Comparison of ENCODE assay signal across 2 cellular contexts in the genomic region with DNA sequence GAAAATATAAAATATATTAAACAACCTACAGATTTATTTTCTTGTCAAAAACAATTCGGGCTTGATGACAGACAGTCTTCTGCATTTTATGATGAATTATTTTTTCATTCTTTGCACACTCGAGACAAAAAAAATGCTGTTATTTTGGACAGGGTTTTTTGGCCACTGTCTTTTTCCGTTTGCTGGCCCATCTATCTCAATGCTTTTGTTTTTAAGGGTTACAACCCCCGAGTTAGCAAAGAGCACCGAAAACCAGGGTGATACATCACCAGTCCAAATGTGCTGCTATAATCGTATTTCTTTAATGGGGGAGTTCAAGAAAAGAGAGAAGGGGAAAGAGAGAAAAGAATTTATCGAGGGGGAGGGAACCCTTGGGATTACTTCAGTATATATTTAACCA.
A peak's percentile ranks its signal among the peaks of the same experiment; 100 is the strongest.
TF ChIP-seq lines count a peak whose summit lies in the region.

No MANE protein-coding gene starts in this region.

TF ChIP-seq in GM23338, 12 proteins besides CTCF, POLR2A, EP300 and RAD21:
- TF ChIP-seq, protein P1, sequence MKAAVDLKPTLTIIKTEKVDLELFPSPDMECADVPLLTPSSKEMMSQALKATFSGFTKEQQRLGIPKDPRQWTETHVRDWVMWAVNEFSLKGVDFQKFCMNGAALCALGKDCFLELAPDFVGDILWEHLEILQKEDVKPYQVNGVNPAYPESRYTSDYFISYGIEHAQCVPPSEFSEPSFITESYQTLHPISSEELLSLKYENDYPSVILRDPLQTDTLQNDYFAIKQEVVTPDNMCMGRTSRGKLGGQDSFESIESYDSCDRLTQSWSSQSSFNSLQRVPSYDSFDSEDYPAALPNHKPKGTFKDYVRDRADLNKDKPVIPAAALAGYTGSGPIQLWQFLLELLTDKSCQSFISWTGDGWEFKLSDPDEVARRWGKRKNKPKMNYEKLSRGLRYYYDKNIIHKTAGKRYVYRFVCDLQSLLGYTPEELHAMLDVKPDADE (IDR thresholded peaks at IDR 0.05), result no peak
- no peak for TF ChIP-seq ZNF331 (CRISPR knock-in tag; IDR thresholded peaks at IDR 0.05; ENCODE audit: low read depth)
- no peak for TF ChIP-seq CREB1 (CRISPR knock-in tag; IDR thresholded peaks at IDR 0.05; ENCODE audit: low read depth)
- TF ChIP-seq STAT1 (IDR thresholded peaks at IDR 0.05; ENCODE audit: unreplicated experiment), result no peak
- TF ChIP-seq EZH2 (IDR thresholded peaks at IDR 0.05; ENCODE audit: low read depth, unreplicated experiment), result peak; percentile 54

TF ChIP-seq in K562, 482 proteins besides CTCF, POLR2A, EP300 and RAD21:
- peak; percentile 93 for TF ChIP-seq CBX8 (IDR thresholded peaks at IDR 0.05; ENCODE audit: borderline replicate concordance, extremely low read depth, low read depth, low read length, poor library complexity, severe bottlenecking)
- TF ChIP-seq GABPB1 (CRISPR knock-in tag; IDR thresholded peaks at IDR 0.05), result no peak
